1 cellular context compared by ENCODE assay signal in the genomic region with DNA sequence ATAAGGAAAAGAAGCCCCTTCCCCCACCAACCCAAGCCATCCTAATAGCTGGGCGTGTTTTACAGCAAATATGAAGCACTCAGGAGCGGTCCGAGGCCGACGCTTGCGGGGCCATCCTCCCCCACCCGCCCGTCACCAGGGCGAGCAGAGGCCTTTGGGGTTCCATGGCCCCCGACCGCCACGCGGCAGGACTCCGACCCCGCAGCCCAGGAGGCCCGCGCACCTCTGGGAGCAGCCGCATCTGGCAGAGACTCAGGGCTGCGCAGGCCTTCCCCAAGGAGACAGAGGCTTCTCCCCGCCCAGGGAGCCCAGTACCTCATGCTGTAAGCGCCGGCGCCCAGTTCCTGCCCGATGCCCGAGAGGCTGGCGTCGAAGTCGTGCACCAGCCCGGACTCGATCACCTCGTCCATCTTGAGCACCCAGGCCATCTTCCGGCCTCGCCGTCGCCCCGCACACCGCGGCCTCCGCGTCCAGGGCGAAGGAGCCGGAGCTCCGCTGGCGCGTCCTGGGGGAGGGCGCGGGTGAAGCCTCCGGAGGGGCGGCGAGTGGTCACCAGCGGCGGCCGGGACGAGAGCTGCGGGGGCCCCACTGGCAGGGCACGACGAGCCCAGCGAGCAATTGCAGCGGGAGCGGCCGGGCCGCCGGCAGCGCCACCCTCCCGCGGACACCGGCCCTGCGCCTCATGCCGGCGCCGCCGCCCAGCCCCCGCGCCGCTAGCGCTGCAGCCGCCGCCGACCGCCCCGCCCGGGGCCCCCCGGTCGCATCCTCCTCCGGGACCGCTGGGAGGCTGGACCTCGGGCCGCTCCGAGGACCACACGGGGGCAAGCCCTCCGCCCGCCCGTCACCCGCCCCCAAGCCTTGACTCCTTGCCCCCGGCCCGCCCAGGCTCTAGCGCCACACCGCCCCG.
TF ChIP-seq lines count a peak whose summit lies in the region.

No MANE protein-coding gene starts in this region.

TF ChIP-seq in endothelial cell of umbilical vein, 7 proteins besides CTCF, POLR2A, EP300 and RAD21:
- peak; percentile 97 for TF ChIP-seq POLR2AphosphoS5 (IDR thresholded peaks at IDR 0.05; ENCODE audit: insufficient read depth, low read depth, low read length)
- TF ChIP-seq JUN (IDR thresholded peaks at IDR 0.05; ENCODE audit: borderline replicate concordance, insufficient read depth, insufficient read length, low read depth), result no peak
